In the genomic region with DNA sequence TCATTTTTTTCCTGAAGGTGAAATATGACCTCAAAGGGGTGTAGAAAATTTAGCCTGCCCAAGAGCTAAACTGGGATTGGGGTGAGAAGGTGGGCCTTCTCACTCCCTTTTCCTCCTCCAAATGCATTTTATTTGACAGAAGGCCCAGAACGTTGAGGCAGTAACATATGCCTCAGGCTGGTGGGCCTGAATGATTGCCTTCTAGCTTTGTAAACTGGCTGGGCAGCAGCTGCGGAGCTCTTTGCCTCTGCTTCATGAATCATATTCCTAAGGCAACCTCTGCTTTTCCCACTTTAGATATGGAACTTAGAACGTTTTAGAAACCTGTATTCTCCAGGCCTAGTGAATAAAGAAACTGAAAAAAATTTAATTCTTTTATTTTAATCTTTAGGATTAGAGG, we compare ENCODE assay signal across 17 cellular contexts. TPM values are rescaled to one million over a fixed set of nuclear protein-coding genes. Genes with fewer than 3 reads are reported as not detected.
DNase-seq lines count a peak whose midpoint lies in the region; ATAC-seq and TF ChIP-seq lines count a peak whose summit lies in the region.
"Had no signal": no experiment of that assay in that cellular context is flagged by ENCODE, and none has a peak within 500 bp of the region (broad histone marks: within the 10 kb centered on the region; RNA-seq: fewer than 3 reads in every experiment).

No MANE protein-coding gene starts in this region.

- H3K9me3 ChIP-seq in IMR-90 (ENCODE audit: control insufficient read depth, insufficient read depth, low read length) = no peaks in the 10 kb centered on the region
- H3K9me3 ChIP-seq in neural progenitor cell (ENCODE audit: low read depth) = no peaks in the 10 kb centered on the region
- H3K9me3 ChIP-seq in colonic mucosa = no peaks in the 10 kb centered on the region
- H3K9me3 ChIP-seq: A549 had no signal

- no peak for ATAC-seq in IMR-90 (ENCODE audit: low read depth)
- no peak for ATAC-seq in GM18867 (IDR thresholded peaks at IDR 0.05; ENCODE audit: unreplicated experiment)
- ATAC-seq: A549, GM23338 had no signal

- no peak for TF ChIP-seq CTCF in IMR-90 (conservative IDR thresholded peaks at IDR 0.05; ENCODE audit: low read depth, low read length)
- TF ChIP-seq CTCF in neural progenitor cell (IDR thresholded peaks at IDR 0.05) = no peak
- no peak for TF ChIP-seq CTCF in colonic mucosa (IDR thresholded peaks at IDR 0.05)

- BruUV-seq in IMR-90 (replicated peaks; lab: Mats Ljungman, UMichigan) = no TSS peak

- in situ Hi-C loops in IMR-90 (cut with MboI; ENCODE audit: low sequenced_read_pairs) = loop anchor here (25.0 kb wide), 1 partner anchor 1171 kb away; no protein-coding TSS in a partner anchor

- H3K4me1 Mint-ChIP-seq in neural progenitor cell = peaks cover 5% of the 10 kb centered on the region
- H3K4me1 Mint-ChIP-seq in activated naive CD4-positive, alpha-beta T cell treated with anti-CD3 and anti-CD28 coated beads for 36 hours (ENCODE audit: low read depth) = no peaks in the 10 kb centered on the region

- no peak overlapping the region; the same call in 2 of the 3 replicates for H2BK15ac ChIP-seq in IMR-90 (ENCODE audit: low read depth, low read length)

- no peak overlapping the region for H3K4me3 ChIP-seq in IMR-90 (ENCODE audit: insufficient read depth, low read depth, low read length)
- H3K4me3 ChIP-seq in neural progenitor cell = no peak overlapping the region
- no peak overlapping the region for H3K4me3 ChIP-seq in colonic mucosa
- H3K4me3 ChIP-seq: A549, GM23338 had no signal

- intact Hi-C loops in IMR-90 (cut with micrococcal nuclease) = loop anchor here (10.0 kb wide), 1 partner anchor 634 kb away; no protein-coding TSS in a partner anchor
- intact Hi-C loops in activated naive CD4-positive, alpha-beta T cell treated with anti-CD3 and anti-CD28 coated beads for 36 hours (cut with micrococcal nuclease) = no loop called here
- intact Hi-C loops in colonic mucosa (cut with DNase I) = no loop called here

- H4K5ac ChIP-seq in IMR-90 (ENCODE audit: low read depth, low read length) = no peak overlapping the region

- H3K9me1 ChIP-seq in IMR-90 (ENCODE audit: insufficient read depth, low read length) = peaks cover 13% of the 10 kb centered on the region

- WGBS in IMR-90 (ENCODE audit: extremely low coverage in 2 of 2, insufficient read length in 1 of 2), 2 experiments = 33% methylated on average over 1 of the region's 3 CpGs; no CpG with 5 or more reads in 1 of the 2 experiments

- no peak overlapping the region for H3K23ac ChIP-seq in IMR-90 (ENCODE audit: low read depth, low read length)

- no peak overlapping the region for H3K18ac ChIP-seq in IMR-90 (ENCODE audit: low read depth, low read length)

- H2BK120ac ChIP-seq in IMR-90 (ENCODE audit: low read depth, low read length) = no peak overlapping the region

- peak overlapping the region; percentile 73 for H2AFZ ChIP-seq in IMR-90 (replicated peaks; ENCODE audit: low read length, poor library complexity)
- no peak overlapping the region for H2AFZ ChIP-seq in neural progenitor cell (replicated peaks)
- H2AFZ ChIP-seq: GM23338 had no signal

- CTCF ChIA-PET in IMR-90 (lab: Yijun Ruan, JAX) = no interaction called here
- CTCF ChIA-PET in activated naive CD4-positive, alpha-beta T cell treated with anti-CD3 and anti-CD28 coated beads for 36 hours (lab: Charles Lee) = interaction anchor here (1.8 kb wide), 1 partner anchor 24 kb away, joined by 5 read pairs; no protein-coding TSS in a partner anchor

- H3K27me3 Mint-ChIP-seq in neural progenitor cell (ENCODE audit: insufficient read depth, low read depth) = peaks cover 54% of the 10 kb centered on the region
- peaks cover 6% of the 10 kb centered on the region for H3K27me3 Mint-ChIP-seq in activated naive CD4-positive, alpha-beta T cell treated with anti-CD3 and anti-CD28 coated beads for 36 hours (ENCODE audit: low read depth)

- peak overlapping the region; percentile 47 for H2AK9ac ChIP-seq in IMR-90 (replicated peaks; ENCODE audit: low read depth, low read length, poor library complexity)

- no peak overlapping the region for H3K4me2 ChIP-seq in IMR-90 (ENCODE audit: low read depth, low read length)
- H3K4me2 ChIP-seq in neural progenitor cell = no peak overlapping the region
- H3K4me2 ChIP-seq: A549, GM23338 had no signal

- peak overlapping the region; percentile 44 for H3K4me3 Mint-ChIP-seq in neural progenitor cell
- H3K4me3 Mint-ChIP-seq in activated naive CD4-positive, alpha-beta T cell treated with anti-CD3 and anti-CD28 coated beads for 36 hours = no peak overlapping the region

- H4K20me1 ChIP-seq in IMR-90 (ENCODE audit: insufficient read depth, low read length) (no peaks in the 10 kb centered on the region), neural progenitor cell (ENCODE audit: low read depth) (peaks cover 23% of the 10 kb centered on the region)

- H3K79me2 ChIP-seq in neural progenitor cell (ENCODE audit: low read depth) = no peaks in the 10 kb centered on the region

- POLR2A ChIA-PET in IMR-90 (lab: Charles Lee; ENCODE audit: unreplicated experiment) = no interaction called here

- no peak for TF ChIP-seq RAD21 in IMR-90 (IDR thresholded peaks at IDR 0.05; ENCODE audit: low read length)

- H3K79me1 ChIP-seq in IMR-90 (ENCODE audit: low read depth in 1 of 2, low read length in 2 of 2) = peaks cover 0 to 24% of the 10 kb centered on the region in 2 experiments; a peak in 2 of 4 replicates

- H3K27me3 ChIP-seq in IMR-90 (ENCODE audit: control insufficient read depth, insufficient read depth, low read length) = no peaks in the 10 kb centered on the region
- peaks cover 100% of the 10 kb centered on the region for H3K27me3 ChIP-seq in neural progenitor cell
- H3K27me3 ChIP-seq in colonic mucosa = no peaks in the 10 kb centered on the region

- H3K9ac ChIP-seq in IMR-90 (ENCODE audit: low read depth, low read length) (no peak overlapping the region), neural progenitor cell (no peak overlapping the region), colonic mucosa (ENCODE audit: low read depth in 2 of 2, low read length in 2 of 2) (no peak overlapping the region)

- H3K14ac ChIP-seq in IMR-90 (replicated peaks; ENCODE audit: low read depth, low read length) = no peak overlapping the region

- H2AK5ac ChIP-seq in IMR-90 (ENCODE audit: low read depth, low read length) = 0 out of 2 replicates have a peak overlapping the region, but pooled peaks have one; percentile 99

- peaks cover 10% of the 10 kb centered on the region for H3F3A ChIP-seq in neural progenitor cell (ENCODE audit: low read depth)

- H4K8ac ChIP-seq in IMR-90 (ENCODE audit: low read depth in 2 of 2, low read length in 2 of 2) = peak overlapping the region in 1 of 2 experiments; percentile 59; a peak in 1 of 4 replicates

- no peak overlapping the region for H3K27ac Mint-ChIP-seq in neural progenitor cell
- no peak overlapping the region for H3K27ac Mint-ChIP-seq in activated naive CD4-positive, alpha-beta T cell treated with anti-CD3 and anti-CD28 coated beads for 36 hours
- H3K27ac Mint-ChIP-seq: GM23338 had no signal

- H3K27ac ChIP-seq in IMR-90 (ENCODE audit: insufficient read depth, low read length) (no peak overlapping the region), neural progenitor cell (no peak overlapping the region), colonic mucosa (no peak overlapping the region)
- H3K27ac ChIP-seq: 22Rv1, A549, C4-2B had no signal

- peak; percentile 51 for DNase-seq in DMS 273 (lab: John Stamatoyannopoulos, UW; ENCODE audit: unreplicated experiment)
- DNase-seq in DMS 273 treated with DMSO at 0.1 percent for 48 hours (lab: John Stamatoyannopoulos, UW) = no peak
- peak; percentile 35 for DNase-seq in IMR-90
- DNase-seq in NCI-H69 (lab: John Stamatoyannopoulos, UW) = peak; percentile 37
- DNase-seq in neural progenitor cell (ENCODE audit: low spot score) = no peak
- DNase-seq in activated naive CD4-positive, alpha-beta T cell treated with anti-CD3 and anti-CD28 coated beads for 36 hours = no peak
- no peak for DNase-seq in colonic mucosa
- DNase-seq: AML-193; CD4-positive, alpha-beta memory T cell; DMS53; HCEC 1CT had no signal

- dilution Hi-C loops in IMR-90 (cut with HindIII; ENCODE audit: low sequenced_read_pairs, unreplicated experiment) = no loop called here

- no peak overlapping the region for H4K91ac ChIP-seq in IMR-90 (ENCODE audit: insufficient read depth, low read depth, low read length)

- H3K36me3 ChIP-seq in IMR-90 (ENCODE audit: control insufficient read depth, insufficient read depth, low read length) (no peaks in the 10 kb centered on the region), neural progenitor cell (no peaks in the 10 kb centered on the region), colonic mucosa (no peaks in the 10 kb centered on the region)

- no peak for TF ChIP-seq POLR2A in IMR-90 (IDR thresholded peaks at IDR 0.05; ENCODE audit: low read depth, low read length)

- H3K4me1 ChIP-seq in IMR-90 (ENCODE audit: control insufficient read depth, insufficient read depth, low read length) (peaks cover 3% of the 10 kb centered on the region), neural progenitor cell (peaks cover 7% of the 10 kb centered on the region), colonic mucosa (no peaks in the 10 kb centered on the region)
- H3K4me1 ChIP-seq: A549 had no signal

- H3K4ac ChIP-seq in IMR-90 (ENCODE audit: low read depth, low read length) = no peak overlapping the region

- no peak overlapping the region for H3K56ac ChIP-seq in IMR-90 (ENCODE audit: extremely low read depth, insufficient read depth, low read length)

- peaks cover 11% of the 10 kb centered on the region for H3K9me3 Mint-ChIP-seq in neural progenitor cell
- H3K9me3 Mint-ChIP-seq in activated naive CD4-positive, alpha-beta T cell treated with anti-CD3 and anti-CD28 coated beads for 36 hours = no peaks in the 10 kb centered on the region

- H2BK5ac ChIP-seq in IMR-90 (ENCODE audit: low read depth, low read length, poor library complexity, severe bottlenecking) = peak overlapping the region; percentile 89

- peaks cover 12% of the 10 kb centered on the region for H3K36me3 Mint-ChIP-seq in neural progenitor cell
- H3K36me3 Mint-ChIP-seq in activated naive CD4-positive, alpha-beta T cell treated with anti-CD3 and anti-CD28 coated beads for 36 hours (ENCODE audit: low read depth) = no peaks in the 10 kb centered on the region
- H3K36me3 Mint-ChIP-seq: CD4-positive, alpha-beta memory T cell had no signal

- H2BK20ac ChIP-seq in IMR-90 (ENCODE audit: low read depth, low read length) = no peak overlapping the region; the same call in 1 of the 2 replicates

RNA-seq across cellular contexts. Expression of a gene that starts 11.3 kb away (rescaled TPM):
- total RNA-seq in IMR-90 (2012; rRNA removed) (5.0 and 5.7 TPM in 2 replicates), neural progenitor cell (ENCODE audit: low replicate concordance) (0.03 TPM in 1 of 2 replicates, not detected in the other), colonic mucosa (1 to 10 TPM in 1 of 2 donors, under 1 TPM in 1; 0.82 to 1.6 TPM)
- 15.8 and 16.8 TPM in 2 replicates for polyA plus RNA-seq in IMR-90 (2012; rRNA removed)
- 9.1 and 12.2 TPM in 2 replicates for polyA plus RNA-seq in IMR-90 (2012; cell fraction: cytosol; rRNA removed)
- polyA plus RNA-seq in IMR-90 (2012; cell fraction: nucleus; rRNA removed; ENCODE audit: low replicate concordance) = 32.9 and 37.2 TPM in 2 replicates
- under 1 TPM; 0.29 to 0.35 TPM for total RNA-seq in activated naive CD4-positive, alpha-beta T cell treated with anti-CD3 and anti-CD28 coated beads for 36 hours
- total RNA-seq: GM23338 had no signal

RNA-seq across cellular contexts. Expression of a gene that starts 57.9 kb away (rescaled TPM):
- 18.6 and 35.8 TPM in 2 replicates for total RNA-seq in IMR-90 (2012; rRNA removed)
- 42.1 and 77.7 TPM in 2 replicates for polyA plus RNA-seq in IMR-90 (2012; rRNA removed)
- 11.3 and 17.6 TPM in 2 replicates for polyA plus RNA-seq in IMR-90 (2012; cell fraction: cytosol; rRNA removed)
- 10.5 and 16.3 TPM in 2 replicates for polyA plus RNA-seq in IMR-90 (2012; cell fraction: nucleus; rRNA removed; ENCODE audit: low replicate concordance)
- total RNA-seq in neural progenitor cell (ENCODE audit: low replicate concordance) = not detected in 2 replicates
- not detected for total RNA-seq in activated naive CD4-positive, alpha-beta T cell treated with anti-CD3 and anti-CD28 coated beads for 36 hours
- 1 to 10 TPM in 1 of 2 donors, under 1 TPM in 1; 0.30 to 1.5 TPM for total RNA-seq in colonic mucosa
- total RNA-seq: GM23338, HT-29 had no signal
- polyA plus RNA-seq: CD4-positive, alpha-beta memory T cell; GM23338 had no signal

Comparison
In these comparisons a context has a peak if more than half of its experiments do, and no peak if none do; other contexts are left out.
1. DNase-seq: peak in DMS 273 (single experiment), IMR-90 (single experiment) and NCI-H69 (single experiment); none in DMS 273 treated with DMSO at 0.1 percent for 48 hours (single experiment), neural progenitor cell (single experiment), activated naive CD4-positive, alpha-beta T cell treated with anti-CD3 and anti-CD28 coated beads for 36 hours (single experiment) and colonic mucosa (single experiment).